In the genomic region with DNA sequence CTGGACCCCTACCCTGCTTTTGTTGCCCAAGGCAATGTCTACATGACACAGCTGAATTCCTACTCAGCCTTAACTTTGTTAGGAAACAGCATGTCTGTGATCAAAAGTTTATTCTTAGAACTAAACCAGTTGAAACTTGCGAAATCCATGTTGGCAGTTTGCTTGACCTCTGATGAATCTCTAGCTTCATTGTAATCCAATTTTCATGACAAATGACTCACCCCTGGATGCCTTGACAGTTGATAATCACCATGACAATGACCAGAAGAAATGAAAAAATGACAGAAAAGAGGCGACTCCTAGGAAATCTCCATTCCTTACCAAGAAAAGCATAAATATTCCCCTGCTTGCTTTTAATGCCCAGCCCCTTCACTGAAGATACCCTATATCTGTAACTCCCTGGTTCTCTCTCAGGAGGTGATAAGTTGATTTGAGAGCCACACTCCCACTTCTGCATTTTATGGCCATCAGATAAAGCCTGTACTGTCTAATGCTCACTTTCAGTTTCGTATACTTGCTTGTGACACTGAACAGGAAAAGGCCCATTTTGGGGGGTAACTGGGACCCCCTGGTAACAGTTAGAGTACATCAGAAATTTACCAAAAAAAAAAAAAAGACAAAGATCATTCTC, we compare ENCODE assay signal across 1 cellular context.
TF ChIP-seq lines count a peak whose summit lies in the region.

No MANE protein-coding gene starts in this region.

TF ChIP-seq in GM12878, 131 proteins besides CTCF, POLR2A, EP300 and RAD21 (continued from another document and continues in another):
- 0 out of 2 replicates have a peak, but pooled peaks have one; percentile 28 for TF ChIP-seq MTA3 (IDR thresholded peaks at IDR 0.05; ENCODE audit: borderline replicate concordance, low read length)
- TF ChIP-seq SRF (IDR thresholded peaks at IDR 0.05; ENCODE audit: low read depth in 2 of 2, low read length in 2 of 2): peak; percentile 54 to 92; a peak in 3 of 4 replicates
- TF ChIP-seq WRNIP1 (IDR thresholded peaks at IDR 0.05; ENCODE audit: borderline replicate concordance, low read depth, low read length): no peak
- no peak for TF ChIP-seq GATAD2B (conservative IDR thresholded peaks at IDR 0.05; ENCODE audit: low read depth)
- no peak for TF ChIP-seq SMC3 (IDR thresholded peaks at IDR 0.05; ENCODE audit: borderline replicate concordance, low read length)
- peak; percentile 82 for TF ChIP-seq IRF4 (IDR thresholded peaks at IDR 0.05; ENCODE audit: low read depth, low read length)
- no peak; the same call in 1 of the 2 replicates for TF ChIP-seq NFIC (IDR thresholded peaks at IDR 0.05; ENCODE audit: low read depth, low read length)
- TF ChIP-seq, protein P1, sequence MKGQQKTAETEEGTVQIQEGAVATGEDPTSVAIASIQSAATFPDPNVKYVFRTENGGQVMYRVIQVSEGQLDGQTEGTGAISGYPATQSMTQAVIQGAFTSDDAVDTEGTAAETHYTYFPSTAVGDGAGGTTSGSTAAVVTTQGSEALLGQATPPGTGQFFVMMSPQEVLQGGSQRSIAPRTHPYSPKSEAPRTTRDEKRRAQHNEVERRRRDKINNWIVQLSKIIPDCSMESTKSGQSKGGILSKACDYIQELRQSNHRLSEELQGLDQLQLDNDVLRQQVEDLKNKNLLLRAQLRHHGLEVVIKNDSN (IDR thresholded peaks at IDR 0.05; ENCODE audit: borderline replicate concordance, extremely low read length, insufficient read depth, low read depth, low read length): no peak
- TF ChIP-seq, protein P2, sequence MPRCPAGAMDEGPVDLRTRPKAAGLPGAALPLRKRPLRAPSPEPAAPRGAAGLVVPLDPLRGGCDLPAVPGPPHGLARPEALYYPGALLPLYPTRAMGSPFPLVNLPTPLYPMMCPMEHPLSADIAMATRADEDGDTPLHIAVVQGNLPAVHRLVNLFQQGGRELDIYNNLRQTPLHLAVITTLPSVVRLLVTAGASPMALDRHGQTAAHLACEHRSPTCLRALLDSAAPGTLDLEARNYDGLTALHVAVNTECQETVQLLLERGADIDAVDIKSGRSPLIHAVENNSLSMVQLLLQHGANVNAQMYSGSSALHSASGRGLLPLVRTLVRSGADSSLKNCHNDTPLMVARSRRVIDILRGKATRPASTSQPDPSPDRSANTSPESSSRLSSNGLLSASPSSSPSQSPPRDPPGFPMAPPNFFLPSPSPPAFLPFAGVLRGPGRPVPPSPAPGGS (IDR thresholded peaks at IDR 0.05; ENCODE audit: borderline replicate concordance, insufficient read depth, low read depth, low read length, poor library complexity, severe bottlenecking): no peak
- peak; percentile 42 for TF ChIP-seq MEF2B (IDR thresholded peaks at IDR 0.05; ENCODE audit: partially characterized antibody, poor library complexity, severe bottlenecking)
- no peak for TF ChIP-seq SIN3A (IDR thresholded peaks at IDR 0.05; ENCODE audit: low read depth, low read length)
- no peak for TF ChIP-seq TCF7 (IDR thresholded peaks at IDR 0.05; ENCODE audit: borderline replicate concordance)
- TF ChIP-seq ASH2L (IDR thresholded peaks at IDR 0.05; ENCODE audit: borderline replicate concordance, low read depth): no peak
- no peak for TF ChIP-seq ZNF217 (IDR thresholded peaks at IDR 0.05)
- TF ChIP-seq CHD1 (IDR thresholded peaks at IDR 0.05; ENCODE audit: low read depth, low read length): no peak
- TF ChIP-seq, protein P3, sequence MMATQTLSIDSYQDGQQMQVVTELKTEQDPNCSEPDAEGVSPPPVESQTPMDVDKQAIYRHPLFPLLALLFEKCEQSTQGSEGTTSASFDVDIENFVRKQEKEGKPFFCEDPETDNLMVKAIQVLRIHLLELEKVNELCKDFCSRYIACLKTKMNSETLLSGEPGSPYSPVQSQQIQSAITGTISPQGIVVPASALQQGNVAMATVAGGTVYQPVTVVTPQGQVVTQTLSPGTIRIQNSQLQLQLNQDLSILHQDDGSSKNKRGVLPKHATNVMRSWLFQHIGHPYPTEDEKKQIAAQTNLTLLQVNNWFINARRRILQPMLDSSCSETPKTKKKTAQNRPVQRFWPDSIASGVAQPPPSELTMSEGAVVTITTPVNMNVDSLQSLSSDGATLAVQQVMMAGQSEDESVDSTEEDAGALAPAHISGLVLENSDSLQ (IDR thresholded peaks at IDR 0.05): peak; percentile 47; the same call in 1 of the 2 replicates
- TF ChIP-seq CREM (IDR thresholded peaks at IDR 0.05; ENCODE audit: low read depth): 0 out of 2 replicates have a peak, but pooled peaks have one; percentile 10
- TF ChIP-seq, protein P4, sequence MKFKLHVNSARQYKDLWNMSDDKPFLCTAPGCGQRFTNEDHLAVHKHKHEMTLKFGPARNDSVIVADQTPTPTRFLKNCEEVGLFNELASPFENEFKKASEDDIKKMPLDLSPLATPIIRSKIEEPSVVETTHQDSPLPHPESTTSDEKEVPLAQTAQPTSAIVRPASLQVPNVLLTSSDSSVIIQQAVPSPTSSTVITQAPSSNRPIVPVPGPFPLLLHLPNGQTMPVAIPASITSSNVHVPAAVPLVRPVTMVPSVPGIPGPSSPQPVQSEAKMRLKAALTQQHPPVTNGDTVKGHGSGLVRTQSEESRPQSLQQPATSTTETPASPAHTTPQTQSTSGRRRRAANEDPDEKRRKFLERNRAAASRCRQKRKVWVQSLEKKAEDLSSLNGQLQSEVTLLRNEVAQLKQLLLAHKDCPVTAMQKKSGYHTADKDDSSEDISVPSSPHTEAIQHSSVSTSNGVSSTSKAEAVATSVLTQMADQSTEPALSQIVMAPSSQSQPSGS (IDR thresholded peaks at IDR 0.05; ENCODE audit: low read length): peak; percentile 21; the same call in 1 of the 2 replicates
- TF ChIP-seq, protein P5, sequence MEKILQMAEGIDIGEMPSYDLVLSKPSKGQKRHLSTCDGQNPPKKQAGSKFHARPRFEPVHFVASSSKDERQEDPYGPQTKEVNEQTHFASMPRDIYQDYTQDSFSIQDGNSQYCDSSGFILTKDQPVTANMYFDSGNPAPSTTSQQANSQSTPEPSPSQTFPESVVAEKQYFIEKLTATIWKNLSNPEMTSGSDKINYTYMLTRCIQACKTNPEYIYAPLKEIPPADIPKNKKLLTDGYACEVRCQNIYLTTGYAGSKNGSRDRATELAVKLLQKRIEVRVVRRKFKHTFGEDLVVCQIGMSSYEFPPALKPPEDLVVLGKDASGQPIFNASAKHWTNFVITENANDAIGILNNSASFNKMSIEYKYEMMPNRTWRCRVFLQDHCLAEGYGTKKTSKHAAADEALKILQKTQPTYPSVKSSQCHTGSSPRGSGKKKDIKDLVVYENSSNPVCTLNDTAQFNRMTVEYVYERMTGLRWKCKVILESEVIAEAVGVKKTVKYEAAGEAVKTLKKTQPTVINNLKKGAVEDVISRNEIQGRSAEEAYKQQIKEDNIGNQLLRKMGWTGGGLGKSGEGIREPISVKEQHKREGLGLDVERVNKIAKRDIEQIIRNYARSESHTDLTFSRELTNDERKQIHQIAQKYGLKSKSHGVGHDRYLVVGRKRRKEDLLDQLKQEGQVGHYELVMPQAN (conservative IDR thresholded peaks at IDR 0.05): no peak
- TF ChIP-seq MYB (IDR thresholded peaks at IDR 0.05; ENCODE audit: borderline replicate concordance, low read depth, low read length): no peak
- TF ChIP-seq, protein P6, sequence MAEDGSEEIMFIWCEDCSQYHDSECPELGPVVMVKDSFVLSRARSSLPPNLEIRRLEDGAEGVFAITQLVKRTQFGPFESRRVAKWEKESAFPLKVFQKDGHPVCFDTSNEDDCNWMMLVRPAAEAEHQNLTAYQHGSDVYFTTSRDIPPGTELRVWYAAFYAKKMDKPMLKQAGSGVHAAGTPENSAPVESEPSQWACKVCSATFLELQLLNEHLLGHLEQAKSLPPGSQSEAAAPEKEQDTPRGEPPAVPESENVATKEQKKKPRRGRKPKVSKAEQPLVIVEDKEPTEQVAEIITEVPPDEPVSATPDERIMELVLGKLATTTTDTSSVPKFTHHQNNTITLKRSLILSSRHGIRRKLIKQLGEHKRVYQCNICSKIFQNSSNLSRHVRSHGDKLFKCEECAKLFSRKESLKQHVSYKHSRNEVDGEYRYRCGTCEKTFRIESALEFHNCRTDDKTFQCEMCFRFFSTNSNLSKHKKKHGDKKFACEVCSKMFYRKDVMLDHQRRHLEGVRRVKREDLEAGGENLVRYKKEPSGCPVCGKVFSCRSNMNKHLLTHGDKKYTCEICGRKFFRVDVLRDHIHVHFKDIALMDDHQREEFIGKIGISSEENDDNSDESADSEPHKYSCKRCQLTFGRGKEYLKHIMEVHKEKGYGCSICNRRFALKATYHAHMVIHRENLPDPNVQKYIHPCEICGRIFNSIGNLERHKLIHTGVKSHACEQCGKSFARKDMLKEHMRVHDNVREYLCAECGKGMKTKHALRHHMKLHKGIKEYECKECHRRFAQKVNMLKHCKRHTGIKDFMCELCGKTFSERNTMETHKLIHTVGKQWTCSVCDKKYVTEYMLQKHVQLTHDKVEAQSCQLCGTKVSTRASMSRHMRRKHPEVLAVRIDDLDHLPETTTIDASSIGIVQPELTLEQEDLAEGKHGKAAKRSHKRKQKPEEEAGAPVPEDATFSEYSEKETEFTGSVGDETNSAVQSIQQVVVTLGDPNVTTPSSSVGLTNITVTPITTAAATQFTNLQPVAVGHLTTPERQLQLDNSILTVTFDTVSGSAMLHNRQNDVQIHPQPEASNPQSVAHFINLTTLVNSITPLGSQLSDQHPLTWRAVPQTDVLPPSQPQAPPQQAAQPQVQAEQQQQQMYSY (CRISPR knock-in tag; IDR thresholded peaks at IDR 0.05): no peak
- no peak for TF ChIP-seq GABPA (IDR thresholded peaks at IDR 0.05; ENCODE audit: low read depth)
- TF ChIP-seq RFX5 (IDR thresholded peaks at IDR 0.05; ENCODE audit: low read depth, low read length): no peak
- 0 out of 4 replicates have a peak, but pooled peaks of 1 of the 2 experiments have one; percentile 40 for TF ChIP-seq BHLHE40 (IDR thresholded peaks at IDR 0.05; ENCODE audit: borderline replicate concordance in 1 of 2, low read depth in 2 of 2, low read length in 1 of 2)
- no peak for TF ChIP-seq FOS (IDR thresholded peaks at IDR 0.05; ENCODE audit: borderline replicate concordance, extremely low read depth, insufficient read length)
- no peak for TF ChIP-seq TCF12 (IDR thresholded peaks at IDR 0.05; ENCODE audit: low read depth, low read length)
- no peak for TF ChIP-seq NFYA (IDR thresholded peaks at IDR 0.05; ENCODE audit: borderline replicate concordance, low read depth, low read length)
- no peak for TF ChIP-seq HDAC2 (IDR thresholded peaks at IDR 0.05)
- peak; percentile 82; the same call in 1 of the 2 replicates for TF ChIP-seq DPF2 (IDR thresholded peaks at IDR 0.05)
- no peak for TF ChIP-seq TARDBP (IDR thresholded peaks at IDR 0.05; ENCODE audit: borderline replicate concordance)
- TF ChIP-seq, protein P7, sequence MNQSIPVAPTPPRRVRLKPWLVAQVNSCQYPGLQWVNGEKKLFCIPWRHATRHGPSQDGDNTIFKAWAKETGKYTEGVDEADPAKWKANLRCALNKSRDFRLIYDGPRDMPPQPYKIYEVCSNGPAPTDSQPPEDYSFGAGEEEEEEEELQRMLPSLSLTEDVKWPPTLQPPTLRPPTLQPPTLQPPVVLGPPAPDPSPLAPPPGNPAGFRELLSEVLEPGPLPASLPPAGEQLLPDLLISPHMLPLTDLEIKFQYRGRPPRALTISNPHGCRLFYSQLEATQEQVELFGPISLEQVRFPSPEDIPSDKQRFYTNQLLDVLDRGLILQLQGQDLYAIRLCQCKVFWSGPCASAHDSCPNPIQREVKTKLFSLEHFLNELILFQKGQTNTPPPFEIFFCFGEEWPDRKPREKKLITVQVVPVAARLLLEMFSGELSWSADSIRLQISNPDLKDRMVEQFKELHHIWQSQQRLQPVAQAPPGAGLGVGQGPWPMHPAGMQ (IDR thresholded peaks at IDR 0.05; ENCODE audit: borderline replicate concordance): no peak
- no peak for TF ChIP-seq NR2C2 (IDR thresholded peaks at IDR 0.05; ENCODE audit: borderline replicate concordance, control insufficient read depth, insufficient read length, low read depth)
- peak in 1 of 2 experiments; percentile 36; a peak in 2 of 4 replicates for TF ChIP-seq IKZF2 (IDR thresholded peaks at IDR 0.05)
- no peak for TF ChIP-seq FOXK2 (IDR thresholded peaks at IDR 0.05)
- TF ChIP-seq, protein P8, sequence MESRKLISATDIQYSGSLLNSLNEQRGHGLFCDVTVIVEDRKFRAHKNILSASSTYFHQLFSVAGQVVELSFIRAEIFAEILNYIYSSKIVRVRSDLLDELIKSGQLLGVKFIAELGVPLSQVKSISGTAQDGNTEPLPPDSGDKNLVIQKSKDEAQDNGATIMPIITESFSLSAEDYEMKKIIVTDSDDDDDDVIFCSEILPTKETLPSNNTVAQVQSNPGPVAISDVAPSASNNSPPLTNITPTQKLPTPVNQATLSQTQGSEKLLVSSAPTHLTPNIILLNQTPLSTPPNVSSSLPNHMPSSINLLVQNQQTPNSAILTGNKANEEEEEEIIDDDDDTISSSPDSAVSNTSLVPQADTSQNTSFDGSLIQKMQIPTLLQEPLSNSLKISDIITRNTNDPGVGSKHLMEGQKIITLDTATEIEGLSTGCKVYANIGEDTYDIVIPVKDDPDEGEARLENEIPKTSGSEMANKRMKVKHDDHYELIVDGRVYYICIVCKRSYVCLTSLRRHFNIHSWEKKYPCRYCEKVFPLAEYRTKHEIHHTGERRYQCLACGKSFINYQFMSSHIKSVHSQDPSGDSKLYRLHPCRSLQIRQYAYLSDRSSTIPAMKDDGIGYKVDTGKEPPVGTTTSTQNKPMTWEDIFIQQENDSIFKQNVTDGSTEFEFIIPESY (IDR thresholded peaks at IDR 0.05): no peak
- no peak for TF ChIP-seq ZNF24 (IDR thresholded peaks at IDR 0.05)
- no peak for TF ChIP-seq NR2F1 (conservative IDR thresholded peaks at IDR 0.05)
- TF ChIP-seq ETV6 (conservative IDR thresholded peaks at IDR 0.05 in 1 of 2, IDR thresholded peaks at IDR 0.05 in 1 of 2; ENCODE audit: borderline replicate concordance in 1 of 2, low read depth in 1 of 2): peak in 1 of 2 experiments; percentile 33; a peak in 1 of 4 replicates
- no peak; the same call in 1 of the 2 replicates for TF ChIP-seq IKZF1 (conservative IDR thresholded peaks at IDR 0.05)
- TF ChIP-seq KAT2A (conservative IDR thresholded peaks at IDR 0.05; ENCODE audit: control insufficient read depth, low read depth, low read length): no peak
- TF ChIP-seq, protein P9, sequence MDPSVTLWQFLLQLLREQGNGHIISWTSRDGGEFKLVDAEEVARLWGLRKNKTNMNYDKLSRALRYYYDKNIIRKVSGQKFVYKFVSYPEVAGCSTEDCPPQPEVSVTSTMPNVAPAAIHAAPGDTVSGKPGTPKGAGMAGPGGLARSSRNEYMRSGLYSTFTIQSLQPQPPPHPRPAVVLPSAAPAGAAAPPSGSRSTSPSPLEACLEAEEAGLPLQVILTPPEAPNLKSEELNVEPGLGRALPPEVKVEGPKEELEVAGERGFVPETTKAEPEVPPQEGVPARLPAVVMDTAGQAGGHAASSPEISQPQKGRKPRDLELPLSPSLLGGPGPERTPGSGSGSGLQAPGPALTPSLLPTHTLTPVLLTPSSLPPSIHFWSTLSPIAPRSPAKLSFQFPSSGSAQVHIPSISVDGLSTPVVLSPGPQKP (IDR thresholded peaks at IDR 0.05; ENCODE audit: low read depth, low read length): peak; percentile 69; the same call in 1 of the 2 replicates
- peak; percentile 96 for TF ChIP-seq SPI1 (IDR thresholded peaks at IDR 0.05; ENCODE audit: borderline replicate concordance, insufficient read depth, low read depth, low read length)
- TF ChIP-seq, protein P10, sequence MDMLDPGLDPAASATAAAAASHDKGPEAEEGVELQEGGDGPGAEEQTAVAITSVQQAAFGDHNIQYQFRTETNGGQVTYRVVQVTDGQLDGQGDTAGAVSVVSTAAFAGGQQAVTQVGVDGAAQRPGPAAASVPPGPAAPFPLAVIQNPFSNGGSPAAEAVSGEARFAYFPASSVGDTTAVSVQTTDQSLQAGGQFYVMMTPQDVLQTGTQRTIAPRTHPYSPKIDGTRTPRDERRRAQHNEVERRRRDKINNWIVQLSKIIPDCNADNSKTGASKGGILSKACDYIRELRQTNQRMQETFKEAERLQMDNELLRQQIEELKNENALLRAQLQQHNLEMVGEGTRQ (IDR thresholded peaks at IDR 0.05; ENCODE audit: borderline replicate concordance, low read depth, low read length): no peak
- TF ChIP-seq NR2C1 (IDR thresholded peaks at IDR 0.05): no peak
- peak; percentile 16; the same call in 1 of the 2 replicates for TF ChIP-seq ZNF384 (IDR thresholded peaks at IDR 0.05; ENCODE audit: borderline replicate concordance, low read depth, low read length)
